Comparison of ENCODE assay signal across 1 cellular context in genomic region chr14:101878222-101879211, GRCh38.
TF ChIP-seq lines count a peak whose summit lies in the region.

No MANE protein-coding gene starts in this region.

TF ChIP-seq in SK-N-SH, 30 proteins besides CTCF, POLR2A, EP300 and RAD21 (continued from another document):
- TF ChIP-seq IRF3 (IDR thresholded peaks at IDR 0.05; ENCODE audit: low read depth, low read length) (no peak), TCF12 (IDR thresholded peaks at IDR 0.05) (no peak), SIN3A (IDR thresholded peaks at IDR 0.05; ENCODE audit: borderline replicate concordance, low read depth, low read length) (no peak), FOSL2 (IDR thresholded peaks at IDR 0.05; ENCODE audit: borderline replicate concordance, low read depth) (no peak), SMC3 (IDR thresholded peaks at IDR 0.05; ENCODE audit: low read depth, low read length) (no peak), RCOR1 (IDR thresholded peaks at IDR 0.05; ENCODE audit: low read length) (no peak), GABPA (IDR thresholded peaks at IDR 0.05; ENCODE audit: low read depth) (no peak), MAX (IDR thresholded peaks at IDR 0.05; ENCODE audit: low read depth) (no peak)
